In the genomic region with DNA sequence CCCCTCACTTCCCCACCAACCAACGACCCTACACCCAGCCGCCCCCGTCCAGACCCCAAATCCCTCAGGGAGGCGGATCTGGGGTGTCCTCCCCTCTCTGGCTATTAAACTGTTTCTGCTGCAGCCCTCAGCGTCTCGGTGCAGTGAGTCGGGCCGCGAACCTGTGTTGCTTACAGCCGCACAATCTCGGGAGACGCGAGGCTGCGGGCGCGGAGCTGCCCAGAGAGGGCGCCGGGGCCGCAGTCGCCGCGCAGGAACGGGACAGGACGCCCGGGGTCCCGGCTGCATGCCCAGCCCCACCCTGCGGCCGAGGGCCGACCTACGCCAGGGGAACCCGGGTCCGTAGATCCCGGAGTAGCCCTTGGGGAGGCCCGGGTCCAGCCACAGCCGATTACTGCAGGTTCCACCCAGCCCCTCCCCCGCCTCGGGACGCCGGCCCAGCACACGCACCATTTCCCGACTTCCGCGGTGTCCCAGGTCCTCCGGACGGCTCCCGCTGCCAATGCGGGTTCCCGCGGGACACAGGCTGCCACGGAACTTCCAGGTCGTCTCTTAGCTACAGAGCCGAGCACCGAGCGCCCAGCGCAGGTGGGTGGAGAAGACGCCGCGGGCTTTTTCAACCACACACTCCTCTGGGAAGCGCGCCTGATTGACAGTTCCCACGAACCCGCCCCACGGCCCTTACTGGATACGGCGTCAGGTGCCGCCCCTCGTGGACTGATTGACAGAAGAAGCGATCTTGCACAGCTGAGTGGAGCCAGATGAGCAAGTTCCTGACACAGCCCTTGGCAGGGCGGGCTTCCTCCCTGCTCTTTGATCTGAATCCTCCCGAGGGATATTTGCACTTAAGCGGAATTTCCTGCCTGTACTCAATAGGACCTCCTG, we compare ENCODE assay signal across 1 cellular context.
TF ChIP-seq lines count a peak whose summit lies in the region.

A gene (minus strand): TSS at position 654 of the 885 bp plus-strand sequence. CDS start 201 bp downstream, at position 453.

TF ChIP-seq in GM12878, 131 proteins besides CTCF, POLR2A, EP300 and RAD21 (continued from another document and continues in another):
- TF ChIP-seq, protein P1, sequence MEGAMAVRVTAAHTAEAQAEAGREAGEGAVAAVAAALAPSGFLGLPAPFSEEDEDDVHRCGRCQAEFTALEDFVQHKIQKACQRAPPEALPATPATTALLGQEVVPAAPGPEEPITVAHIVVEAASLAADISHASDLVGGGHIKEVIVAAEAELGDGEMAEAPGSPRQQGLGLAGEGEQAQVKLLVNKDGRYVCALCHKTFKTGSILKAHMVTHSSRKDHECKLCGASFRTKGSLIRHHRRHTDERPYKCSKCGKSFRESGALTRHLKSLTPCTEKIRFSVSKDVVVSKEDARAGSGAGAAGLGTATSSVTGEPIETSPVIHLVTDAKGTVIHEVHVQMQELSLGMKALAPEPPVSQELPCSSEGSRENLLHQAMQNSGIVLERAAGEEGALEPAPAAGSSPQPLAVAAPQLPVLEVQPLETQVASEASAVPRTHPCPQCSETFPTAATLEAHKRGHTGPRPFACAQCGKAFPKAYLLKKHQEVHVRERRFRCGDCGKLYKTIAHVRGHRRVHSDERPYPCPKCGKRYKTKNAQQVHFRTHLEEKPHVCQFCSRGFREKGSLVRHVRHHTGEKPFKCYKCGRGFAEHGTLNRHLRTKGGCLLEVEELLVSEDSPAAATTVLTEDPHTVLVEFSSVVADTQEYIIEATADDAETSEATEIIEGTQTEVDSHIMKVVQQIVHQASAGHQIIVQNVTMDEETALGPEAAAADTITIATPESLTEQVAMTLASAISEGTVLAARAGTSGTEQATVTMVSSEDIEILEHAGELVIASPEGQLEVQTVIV (IDR thresholded peaks at IDR 0.05; ENCODE audit: borderline replicate concordance, partially characterized antibody), result peak; percentile 5
- TF ChIP-seq TARDBP (IDR thresholded peaks at IDR 0.05; ENCODE audit: borderline replicate concordance), result no peak
- TF ChIP-seq, protein P2, sequence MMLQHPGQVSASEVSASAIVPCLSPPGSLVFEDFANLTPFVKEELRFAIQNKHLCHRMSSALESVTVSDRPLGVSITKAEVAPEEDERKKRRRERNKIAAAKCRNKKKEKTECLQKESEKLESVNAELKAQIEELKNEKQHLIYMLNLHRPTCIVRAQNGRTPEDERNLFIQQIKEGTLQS (IDR thresholded peaks at IDR 0.05; ENCODE audit: borderline replicate concordance, extremely low read depth, low read depth, low read length), result no peak
- TF ChIP-seq JUND (IDR thresholded peaks at IDR 0.05; ENCODE audit: low read depth, low read length), result no peak
- TF ChIP-seq, protein P3, sequence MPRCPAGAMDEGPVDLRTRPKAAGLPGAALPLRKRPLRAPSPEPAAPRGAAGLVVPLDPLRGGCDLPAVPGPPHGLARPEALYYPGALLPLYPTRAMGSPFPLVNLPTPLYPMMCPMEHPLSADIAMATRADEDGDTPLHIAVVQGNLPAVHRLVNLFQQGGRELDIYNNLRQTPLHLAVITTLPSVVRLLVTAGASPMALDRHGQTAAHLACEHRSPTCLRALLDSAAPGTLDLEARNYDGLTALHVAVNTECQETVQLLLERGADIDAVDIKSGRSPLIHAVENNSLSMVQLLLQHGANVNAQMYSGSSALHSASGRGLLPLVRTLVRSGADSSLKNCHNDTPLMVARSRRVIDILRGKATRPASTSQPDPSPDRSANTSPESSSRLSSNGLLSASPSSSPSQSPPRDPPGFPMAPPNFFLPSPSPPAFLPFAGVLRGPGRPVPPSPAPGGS (IDR thresholded peaks at IDR 0.05; ENCODE audit: borderline replicate concordance, insufficient read depth, low read depth, low read length, poor library complexity, severe bottlenecking), result no peak
- TF ChIP-seq SIN3A (IDR thresholded peaks at IDR 0.05; ENCODE audit: low read depth, low read length), result peak; percentile 40; the same call in 1 of the 2 replicates
- no peak for TF ChIP-seq ZSCAN29 (IDR thresholded peaks at IDR 0.05)
- no peak for TF ChIP-seq ATF7 (IDR thresholded peaks at IDR 0.05; ENCODE audit: low read depth)
- TF ChIP-seq ZNF274 (IDR thresholded peaks at IDR 0.05; ENCODE audit: insufficient read depth, insufficient read length), result no peak
- TF ChIP-seq, protein P4, sequence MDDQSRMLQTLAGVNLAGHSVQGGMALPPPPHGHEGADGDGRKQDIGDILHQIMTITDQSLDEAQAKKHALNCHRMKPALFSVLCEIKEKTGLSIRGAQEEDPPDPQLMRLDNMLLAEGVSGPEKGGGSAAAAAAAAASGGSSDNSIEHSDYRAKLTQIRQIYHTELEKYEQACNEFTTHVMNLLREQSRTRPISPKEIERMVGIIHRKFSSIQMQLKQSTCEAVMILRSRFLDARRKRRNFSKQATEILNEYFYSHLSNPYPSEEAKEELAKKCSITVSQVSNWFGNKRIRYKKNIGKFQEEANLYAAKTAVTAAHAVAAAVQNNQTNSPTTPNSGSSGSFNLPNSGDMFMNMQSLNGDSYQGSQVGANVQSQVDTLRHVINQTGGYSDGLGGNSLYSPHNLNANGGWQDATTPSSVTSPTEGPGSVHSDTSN (IDR thresholded peaks at IDR 0.05; ENCODE audit: insufficient replicate concordance, low read depth, low read length), result peak; percentile 95
- no peak for TF ChIP-seq EZH2 (IDR thresholded peaks at IDR 0.05; ENCODE audit: borderline replicate concordance, control insufficient read depth, low read depth, low read length)
- no peak for TF ChIP-seq RCOR1 (conservative IDR thresholded peaks at IDR 0.05; ENCODE audit: low read depth, low read length)
- TF ChIP-seq RFX5 (IDR thresholded peaks at IDR 0.05; ENCODE audit: low read depth, low read length), result 0 out of 2 replicates have a peak, but pooled peaks have one; percentile 9
- TF ChIP-seq GATAD2B (conservative IDR thresholded peaks at IDR 0.05; ENCODE audit: low read depth), result peak; percentile 96
- TF ChIP-seq TCF7 (IDR thresholded peaks at IDR 0.05; ENCODE audit: borderline replicate concordance), result peak; percentile 73
- TF ChIP-seq NFXL1 (IDR thresholded peaks at IDR 0.05; ENCODE audit: borderline replicate concordance), result no peak
- TF ChIP-seq HCFC1 (IDR thresholded peaks at IDR 0.05; ENCODE audit: low read length), result 0 out of 2 replicates have a peak, but pooled peaks have one; percentile 15
- no peak for TF ChIP-seq CHD4 (IDR thresholded peaks at IDR 0.05)
- TF ChIP-seq SP1 (IDR thresholded peaks at IDR 0.05; ENCODE audit: low read depth, low read length), result peak; percentile 83
- 0 out of 2 replicates have a peak, but pooled peaks have one; percentile 8 for TF ChIP-seq GABPA (IDR thresholded peaks at IDR 0.05; ENCODE audit: low read depth)
- TF ChIP-seq EGR1 (IDR thresholded peaks at IDR 0.05; ENCODE audit: borderline replicate concordance in 1 of 2, low read depth in 2 of 2, low read length in 2 of 2), result peak; percentile 17 to 38; a peak in 1 of 3 replicates
- TF ChIP-seq, protein P5, sequence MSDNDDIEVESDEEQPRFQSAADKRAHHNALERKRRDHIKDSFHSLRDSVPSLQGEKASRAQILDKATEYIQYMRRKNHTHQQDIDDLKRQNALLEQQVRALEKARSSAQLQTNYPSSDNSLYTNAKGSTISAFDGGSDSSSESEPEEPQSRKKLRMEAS (IDR thresholded peaks at IDR 0.05; ENCODE audit: low read depth, low read length), result no peak
- TF ChIP-seq RUNX3 (IDR thresholded peaks at IDR 0.05; ENCODE audit: low read length), result peak; percentile 43
- TF ChIP-seq SUZ12 (IDR thresholded peaks at IDR 0.05; ENCODE audit: unreplicated experiment), result no peak
- no peak for TF ChIP-seq ZNF24 (IDR thresholded peaks at IDR 0.05)
- no peak for TF ChIP-seq ZNF207 (IDR thresholded peaks at IDR 0.05; ENCODE audit: borderline replicate concordance)
- no peak for TF ChIP-seq STAT3 (IDR thresholded peaks at IDR 0.05; ENCODE audit: low read depth, low read length)
- no peak for TF ChIP-seq POU2F2 (IDR thresholded peaks at IDR 0.05; ENCODE audit: borderline replicate concordance, low read depth, low read length)
- TF ChIP-seq, protein P6, sequence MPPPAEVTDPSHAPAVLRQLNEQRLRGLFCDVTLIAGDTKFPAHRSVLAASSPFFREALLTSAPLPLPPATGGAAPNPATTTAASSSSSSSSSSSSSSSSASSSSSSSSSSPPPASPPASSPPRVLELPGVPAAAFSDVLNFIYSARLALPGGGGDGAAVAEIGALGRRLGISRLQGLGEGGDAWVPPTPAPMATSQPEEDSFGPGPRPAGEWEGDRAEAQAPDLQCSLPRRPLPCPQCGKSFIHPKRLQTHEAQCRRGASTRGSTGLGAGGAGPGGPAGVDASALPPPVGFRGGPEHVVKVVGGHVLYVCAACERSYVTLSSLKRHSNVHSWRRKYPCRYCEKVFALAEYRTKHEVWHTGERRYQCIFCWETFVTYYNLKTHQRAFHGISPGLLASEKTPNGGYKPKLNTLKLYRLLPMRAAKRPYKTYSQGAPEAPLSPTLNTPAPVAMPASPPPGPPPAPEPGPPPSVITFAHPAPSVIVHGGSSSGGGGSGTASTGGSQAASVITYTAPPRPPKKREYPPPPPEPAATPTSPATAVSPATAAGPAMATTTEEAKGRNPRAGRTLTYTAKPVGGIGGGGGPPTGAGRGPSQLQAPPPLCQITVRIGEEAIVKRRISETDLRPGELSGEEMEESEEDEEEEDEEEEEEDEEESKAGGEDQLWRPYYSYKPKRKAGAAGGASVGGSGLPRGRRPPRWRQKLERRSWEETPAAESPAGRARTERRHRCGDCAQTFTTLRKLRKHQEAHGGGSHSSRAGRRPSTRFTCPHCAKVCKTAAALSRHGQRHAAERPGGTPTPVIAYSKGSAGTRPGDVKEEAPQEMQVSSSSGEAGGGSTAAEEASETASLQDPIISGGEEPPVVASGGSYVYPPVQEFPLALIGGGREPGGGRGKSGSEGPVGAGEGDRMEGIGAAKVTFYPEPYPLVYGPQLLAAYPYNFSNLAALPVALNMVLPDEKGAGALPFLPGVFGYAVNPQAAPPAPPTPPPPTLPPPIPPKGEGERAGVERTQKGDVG (CRISPR knock-in tag; IDR thresholded peaks at IDR 0.05), result no peak
- TF ChIP-seq YY1 (IDR thresholded peaks at IDR 0.05; ENCODE audit: low read depth, low read length), result 0 out of 2 replicates have a peak, but pooled peaks have one; percentile 30
- peak; percentile 42; the same call in 1 of the 2 replicates for TF ChIP-seq CREB1 (IDR thresholded peaks at IDR 0.05; ENCODE audit: low read depth)
- TF ChIP-seq LARP7 (IDR thresholded peaks at IDR 0.05), result 0 out of 2 replicates have a peak, but pooled peaks have one; percentile 67
- no peak for TF ChIP-seq FOS (IDR thresholded peaks at IDR 0.05; ENCODE audit: borderline replicate concordance, extremely low read depth, insufficient read length)
- TF ChIP-seq SRF (IDR thresholded peaks at IDR 0.05; ENCODE audit: low read depth in 2 of 2, low read length in 2 of 2), result 0 out of 4 replicates have a peak, but pooled peaks of 1 of the 2 experiments have one; percentile 2
- no peak for TF ChIP-seq ZNF622 (IDR thresholded peaks at IDR 0.05)
- TF ChIP-seq, protein P7, sequence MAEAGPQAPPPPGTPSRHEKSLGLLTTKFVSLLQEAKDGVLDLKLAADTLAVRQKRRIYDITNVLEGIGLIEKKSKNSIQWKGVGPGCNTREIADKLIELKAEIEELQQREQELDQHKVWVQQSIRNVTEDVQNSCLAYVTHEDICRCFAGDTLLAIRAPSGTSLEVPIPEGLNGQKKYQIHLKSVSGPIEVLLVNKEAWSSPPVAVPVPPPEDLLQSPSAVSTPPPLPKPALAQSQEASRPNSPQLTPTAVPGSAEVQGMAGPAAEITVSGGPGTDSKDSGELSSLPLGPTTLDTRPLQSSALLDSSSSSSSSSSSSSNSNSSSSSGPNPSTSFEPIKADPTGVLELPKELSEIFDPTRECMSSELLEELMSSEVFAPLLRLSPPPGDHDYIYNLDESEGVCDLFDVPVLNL (IDR thresholded peaks at IDR 0.05; ENCODE audit: low read depth, low read length), result peak; percentile 60; the same call in 1 of the 2 replicates
- peak; percentile 18; the same call in 1 of the 2 replicates for TF ChIP-seq PAX5 (IDR thresholded peaks at IDR 0.05; ENCODE audit: borderline replicate concordance, low read depth, low read length)
- no peak for TF ChIP-seq BMI1 (IDR thresholded peaks at IDR 0.05; ENCODE audit: borderline replicate concordance)
- TF ChIP-seq NR2C2 (IDR thresholded peaks at IDR 0.05; ENCODE audit: borderline replicate concordance, control insufficient read depth, insufficient read length, low read depth), result no peak
- TF ChIP-seq RAD51 (IDR thresholded peaks at IDR 0.05), result peak; percentile 83
- TF ChIP-seq STAT1 (conservative IDR thresholded peaks at IDR 0.05), result no peak
- TF ChIP-seq, protein P8, sequence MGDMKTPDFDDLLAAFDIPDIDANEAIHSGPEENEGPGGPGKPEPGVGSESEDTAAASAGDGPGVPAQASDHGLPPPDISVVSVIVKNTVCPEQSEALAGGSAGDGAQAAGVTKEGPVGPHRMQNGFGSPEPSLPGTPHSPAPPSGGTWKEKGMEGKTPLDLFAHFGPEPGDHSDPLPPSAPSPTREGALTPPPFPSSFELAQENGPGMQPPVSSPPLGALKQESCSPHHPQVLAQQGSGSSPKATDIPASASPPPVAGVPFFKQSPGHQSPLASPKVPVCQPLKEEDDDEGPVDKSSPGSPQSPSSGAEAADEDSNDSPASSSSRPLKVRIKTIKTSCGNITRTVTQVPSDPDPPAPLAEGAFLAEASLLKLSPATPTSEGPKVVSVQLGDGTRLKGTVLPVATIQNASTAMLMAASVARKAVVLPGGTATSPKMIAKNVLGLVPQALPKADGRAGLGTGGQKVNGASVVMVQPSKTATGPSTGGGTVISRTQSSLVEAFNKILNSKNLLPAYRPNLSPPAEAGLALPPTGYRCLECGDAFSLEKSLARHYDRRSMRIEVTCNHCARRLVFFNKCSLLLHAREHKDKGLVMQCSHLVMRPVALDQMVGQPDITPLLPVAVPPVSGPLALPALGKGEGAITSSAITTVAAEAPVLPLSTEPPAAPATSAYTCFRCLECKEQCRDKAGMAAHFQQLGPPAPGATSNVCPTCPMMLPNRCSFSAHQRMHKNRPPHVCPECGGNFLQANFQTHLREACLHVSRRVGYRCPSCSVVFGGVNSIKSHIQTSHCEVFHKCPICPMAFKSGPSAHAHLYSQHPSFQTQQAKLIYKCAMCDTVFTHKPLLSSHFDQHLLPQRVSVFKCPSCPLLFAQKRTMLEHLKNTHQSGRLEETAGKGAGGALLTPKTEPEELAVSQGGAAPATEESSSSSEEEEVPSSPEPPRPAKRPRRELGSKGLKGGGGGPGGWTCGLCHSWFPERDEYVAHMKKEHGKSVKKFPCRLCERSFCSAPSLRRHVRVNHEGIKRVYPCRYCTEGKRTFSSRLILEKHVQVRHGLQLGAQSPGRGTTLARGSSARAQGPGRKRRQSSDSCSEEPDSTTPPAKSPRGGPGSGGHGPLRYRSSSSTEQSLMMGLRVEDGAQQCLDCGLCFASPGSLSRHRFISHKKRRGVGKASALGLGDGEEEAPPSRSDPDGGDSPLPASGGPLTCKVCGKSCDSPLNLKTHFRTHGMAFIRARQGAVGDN (IDR thresholded peaks at IDR 0.05), result no peak
- 0 out of 4 replicates have a peak, but pooled peaks of 1 of the 2 experiments have one; percentile 12 for TF ChIP-seq ETV6 (conservative IDR thresholded peaks at IDR 0.05 in 1 of 2, IDR thresholded peaks at IDR 0.05 in 1 of 2; ENCODE audit: borderline replicate concordance in 1 of 2, low read depth in 1 of 2)
- 0 out of 2 replicates have a peak, but pooled peaks have one; percentile 29 for TF ChIP-seq TAF1 (IDR thresholded peaks at IDR 0.05; ENCODE audit: borderline replicate concordance, low read depth, low read length)
- no peak for TF ChIP-seq FOXM1 (IDR thresholded peaks at IDR 0.05; ENCODE audit: low read depth, low read length)
- peak; percentile 98 for TF ChIP-seq IKZF1 (conservative IDR thresholded peaks at IDR 0.05)
